27 cellular contexts compared by ENCODE assay signal in the genomic region with DNA sequence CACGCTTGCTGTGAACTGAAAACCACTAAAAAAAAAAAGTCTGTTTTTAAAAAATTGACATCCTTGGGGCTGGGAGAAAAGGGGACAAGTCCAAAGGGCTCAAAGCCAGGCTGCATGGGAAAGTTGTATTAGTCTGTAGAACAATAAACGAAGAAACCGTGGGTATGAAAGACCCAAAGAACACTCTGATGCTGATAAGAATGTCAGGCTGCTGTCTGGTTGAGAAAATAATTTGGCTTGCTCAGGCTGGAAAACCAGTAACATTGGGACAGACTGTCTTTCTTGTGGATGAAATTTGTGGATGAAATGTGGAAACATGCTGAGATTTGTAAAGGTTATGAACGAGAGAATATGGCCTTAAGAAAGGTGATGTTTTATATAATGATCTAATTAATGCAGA.
"Had no signal": no experiment of that assay in that cellular context is flagged by ENCODE, and none has a peak within 500 bp of the region (broad histone marks: within the 10 kb centered on the region; RNA-seq: fewer than 3 reads in every experiment).

No MANE protein-coding gene starts in this region.

- H3K27me3 ChIP-seq: brain microvascular endothelial cell, esophagus squamous epithelium, hepatocyte, neural progenitor cell, right lobe of liver, testis, uterus had no signal

- H3K4me1 ChIP-seq: neural progenitor cell, right lobe of liver, uterus had no signal

- H3K9ac ChIP-seq: neural progenitor cell had no signal

- ATAC-seq: naive thymus-derived CD4-positive, alpha-beta T cell; right lobe of liver; T-helper 17 cell had no signal

- DNase-seq: activated CD4-positive, alpha-beta memory T cell treated with anti-CD3 and anti-CD28 coated beads for 36 hours; activated CD4-positive, alpha-beta T cell treated with anti-CD3 and anti-CD28 coated beads, Interleukin-2, amount 10 ng/mL, durations not matched to agents 24 days and 14 days; activated CD4-positive, CD25-positive, alpha-beta regulatory T cell treated with anti-CD3 and anti-CD28 coated beads, Interleukin-2, amount 50 U/mL, for 72 hours; activated CD8-positive, alpha-beta memory T cell treated with anti-CD3 and anti-CD28 coated beads, Interleukin-2, amount 50 U/mL, for 4 hours; activated effector memory CD4-positive, alpha-beta T cell treated with anti-CD3 and anti-CD28 coated beads, Interleukin-2, amount 50 U/mL, for 16 hours; activated naive CD4-positive, alpha-beta T cell treated with anti-CD3 and anti-CD28 coated beads for 36 hours; activated naive CD8-positive, alpha-beta T cell treated with anti-CD3 and anti-CD28 coated beads, Interleukin-2, amount 10 ng/mL, durations not matched to agents 7 days and 5 days; activated T-cell treated with anti-CD3 and anti-CD28 coated beads, Interleukin-2, amount 50 U/mL, for 1 hour; caudate nucleus; dermis blood vessel endothelial cell; effector CD8-positive, alpha-beta T cell; esophagus squamous epithelium; islet precursor cell; mammary epithelial cell; midbrain; naive thymus-derived CD4-positive, alpha-beta T cell; occipital lobe; right lobe of liver; stimulated activated CD4-positive, alpha-beta T cell treated with anti-CD3 and anti-CD28 coated beads, Interleukin-2, amount 100 ng/mL, for 48 hours; stimulated activated naive CD4-positive, alpha-beta T cell treated with Interleukin-2 at 50 U/mL for 16 hours; T-helper 17 cell; T1000; testis; uterus had no signal

- H3K4me2 ChIP-seq: hepatocyte, neural progenitor cell had no signal

- H3K9me3 ChIP-seq: esophagus squamous epithelium, right lobe of liver, testis, uterus had no signal

- H3K27ac ChIP-seq: brain microvascular endothelial cell, esophagus squamous epithelium, hepatocyte, neural progenitor cell, right lobe of liver, uterus had no signal

- H3K36me3 ChIP-seq: brain microvascular endothelial cell, esophagus squamous epithelium, neural progenitor cell, right lobe of liver, uterus had no signal

- H2AFZ ChIP-seq: hepatocyte, neural progenitor cell had no signal

- H3K4me3 ChIP-seq: esophagus squamous epithelium, hepatocyte, neural progenitor cell, right lobe of liver, testis, uterus had no signal
